In genomic region chr6:160133441-160134336, GRCh38 we compare ENCODE assay signal across 14 cellular contexts. TPM values are rescaled to one million over a fixed set of nuclear protein-coding genes. Genes with fewer than 3 reads are reported as not detected.
"Had no signal": no experiment of that assay in that cellular context is flagged by ENCODE, and none has a peak within 500 bp of the region (broad histone marks: within the 10 kb centered on the region; RNA-seq: fewer than 3 reads in every experiment).

No MANE protein-coding gene starts in this region.

- H3K27me3 ChIP-seq: gastroesophageal sphincter, hepatocyte, right atrium auricular region, SJCRH30, suprapubic skin had no signal

- H2AFZ ChIP-seq: hepatocyte, parathyroid adenoma had no signal

- H3K4me3 ChIP-seq: gastroesophageal sphincter, hepatocyte, right atrium auricular region, SJCRH30, suprapubic skin had no signal

- H3K9ac ChIP-seq: parathyroid adenoma had no signal

- H3K27me3 Mint-ChIP-seq: activated CD8-positive, alpha-beta T cell treated with anti-CD3 and anti-CD28 coated beads for 36 hours had no signal

- H3K79me2 ChIP-seq: hepatocyte, parathyroid adenoma had no signal

- H3K27ac ChIP-seq: gastroesophageal sphincter, parathyroid adenoma, right atrium auricular region, SJCRH30, suprapubic skin had no signal

- H3K4me3 Mint-ChIP-seq: activated CD8-positive, alpha-beta T cell treated with anti-CD3 and anti-CD28 coated beads for 36 hours had no signal

- H3K27ac Mint-ChIP-seq: activated CD8-positive, alpha-beta T cell treated with anti-CD3 and anti-CD28 coated beads for 36 hours had no signal

- H3K36me3 ChIP-seq: gastroesophageal sphincter, right atrium auricular region, SJCRH30, suprapubic skin had no signal

- FAIRE-seq: astrocyte, colon had no signal

- H3K4me1 ChIP-seq: parathyroid adenoma, SJCRH30 had no signal

- H3K9me3 Mint-ChIP-seq: activated CD8-positive, alpha-beta T cell treated with anti-CD3 and anti-CD28 coated beads for 36 hours had no signal

- H3K4me2 ChIP-seq: hepatocyte had no signal

- H3K9me3 ChIP-seq: gastroesophageal sphincter, right atrium auricular region, SJCRH30, suprapubic skin had no signal

- DNase-seq: activated CD8-positive, alpha-beta memory T cell treated with anti-CD3 and anti-CD28 coated beads, Interleukin-2, amount 50 U/mL, for 4 hours; effector CD8-positive, alpha-beta T cell; SJCRH30; stimulated activated naive CD4-positive, alpha-beta T cell; SW 1271; T1000 had no signal

RNA-seq across cellular contexts. Expression of gene SLC22A1, which starts 12.1 kb away (rescaled TPM):
- total RNA-seq: right atrium auricular region had no signal
